In the genomic region with DNA sequence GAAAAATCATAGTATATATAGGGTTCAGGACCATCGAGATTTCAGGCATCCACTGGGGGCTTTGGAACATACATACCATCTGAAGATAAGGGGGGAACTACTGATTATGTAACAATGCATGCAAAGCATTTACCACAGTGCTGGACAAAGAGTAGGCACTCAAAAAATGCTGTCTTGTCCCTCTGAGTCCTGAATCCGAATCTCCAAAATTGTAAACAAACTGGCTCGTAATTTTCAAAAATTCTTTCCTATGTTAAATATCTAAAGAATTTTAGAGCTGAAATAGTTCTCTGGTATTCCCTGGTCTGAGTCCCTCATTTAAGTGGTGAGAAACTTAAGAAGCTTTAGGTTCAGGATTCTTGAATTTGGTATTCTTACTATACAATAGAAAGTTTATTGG, we compare ENCODE assay signal across 2 cellular contexts.
TF ChIP-seq lines count a peak whose summit lies in the region.

No MANE protein-coding gene starts in this region.

TF ChIP-seq in A549, 52 proteins besides CTCF, POLR2A, EP300 and RAD21:
- TF ChIP-seq ZFP36 (IDR thresholded peaks at IDR 0.05; ENCODE audit: borderline replicate concordance, partially characterized antibody), result no peak
- TF ChIP-seq FOXS1 (CRISPR knock-in tag; IDR thresholded peaks at IDR 0.05), result no peak

TF ChIP-seq in GM12878, 131 proteins besides CTCF, POLR2A, EP300 and RAD21:
- TF ChIP-seq SMAD5 (IDR thresholded peaks at IDR 0.05; ENCODE audit: low read depth) (no peak), HDAC2 (IDR thresholded peaks at IDR 0.05) (no peak)
